In the genomic region with DNA sequence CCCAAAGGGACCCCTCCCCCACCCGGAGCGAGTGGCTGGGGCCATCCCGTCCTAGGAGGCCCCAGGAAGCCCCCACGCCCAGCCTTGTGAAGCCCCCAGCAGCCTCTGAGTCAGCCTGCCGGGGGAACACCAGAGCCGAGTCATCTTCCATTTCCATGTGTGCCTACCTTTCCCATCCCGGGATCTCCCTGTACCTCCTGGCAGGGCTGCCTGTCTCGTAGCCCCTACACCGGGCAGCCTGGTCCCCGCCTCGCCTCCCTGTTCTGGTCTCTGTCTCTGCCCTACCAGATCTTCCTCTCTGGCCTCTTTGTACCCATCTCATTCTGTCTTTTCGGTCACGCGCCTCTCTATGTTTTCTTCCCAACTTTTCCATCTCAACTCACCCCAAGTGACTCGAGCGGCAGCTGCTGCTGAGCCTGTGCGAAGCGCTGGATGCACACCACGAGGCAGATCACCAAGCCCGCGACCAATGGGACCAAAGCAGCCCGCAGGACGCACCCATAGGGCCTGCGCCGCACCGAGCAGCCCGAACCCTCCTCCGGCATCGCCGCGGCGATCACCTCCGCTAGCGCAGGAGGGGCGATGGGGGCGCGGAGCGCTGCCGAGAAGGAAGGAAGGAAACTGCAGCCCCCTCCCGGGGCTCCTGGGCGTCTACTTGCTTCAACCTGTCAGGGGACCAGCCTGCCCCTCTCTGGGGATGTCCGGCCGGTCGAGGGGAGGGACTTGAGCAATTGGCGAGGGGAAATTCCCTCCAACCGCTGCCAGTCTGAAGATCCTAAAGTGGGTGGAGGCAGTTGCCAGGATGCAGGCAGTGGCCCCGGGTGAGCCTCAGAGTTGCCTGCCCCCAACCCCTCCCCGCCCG, we compare ENCODE assay signal across 9 cellular contexts. TPM values are rescaled to one million over a fixed set of nuclear protein-coding genes. Genes with fewer than 3 reads are reported as not detected.
A peak's percentile ranks its signal among the peaks of the same experiment; 100 is the strongest.
DNase-seq lines count a peak whose midpoint lies in the region; ATAC-seq and TF ChIP-seq lines count a peak whose summit lies in the region.
"Had no signal": no experiment of that assay in that cellular context is flagged by ENCODE, and none has a peak within 500 bp of the region (broad histone marks: within the 10 kb centered on the region; RNA-seq: fewer than 3 reads in every experiment).

A gene with protein sequence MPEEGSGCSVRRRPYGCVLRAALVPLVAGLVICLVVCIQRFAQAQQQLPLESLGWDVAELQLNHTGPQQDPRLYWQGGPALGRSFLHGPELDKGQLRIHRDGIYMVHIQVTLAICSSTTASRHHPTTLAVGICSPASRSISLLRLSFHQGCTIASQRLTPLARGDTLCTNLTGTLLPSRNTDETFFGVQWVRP (minus strand): TSS at position 693 of the 862 bp plus-strand sequence. CDS start 148 bp downstream, at position 545.

- H3K36me3 ChIP-seq in cardiac muscle cell (no peaks in the 10 kb centered on the region), right atrium auricular region (no peaks in the 10 kb centered on the region), neural progenitor cell (no peaks in the 10 kb centered on the region)

- no peaks in the 10 kb centered on the region for H3K9me3 ChIP-seq in cardiac muscle cell (ENCODE audit: low read depth)
- H3K9me3 ChIP-seq in right atrium auricular region = no peaks in the 10 kb centered on the region
- H3K9me3 ChIP-seq in neural progenitor cell (ENCODE audit: low read depth) = no peaks in the 10 kb centered on the region

- DNase-seq in cardiac muscle cell (ENCODE audit: low read depth in 1 of 2, low spot score in 1 of 2) (peak in 1 of 2 donors; percentile 42), right atrium auricular region (ENCODE audit: low spot score) (no peak), T-helper 2 cell (peak; percentile 23 to 87 (median 42)), coronary artery (ENCODE audit: low spot score) (no peak), neural progenitor cell (ENCODE audit: low spot score) (peak; percentile 80), SK-N-DZ (ENCODE audit: low spot score) (no peak), Right ventricle myocardium inferior (ENCODE audit: missing footprints) (no peak)

- peaks cover 60% of the 10 kb centered on the region for H3K27me3 Mint-ChIP-seq in neural progenitor cell (ENCODE audit: insufficient read depth, low read depth)

- H3K4me3 ChIP-seq in cardiac muscle cell (peak within 1 kb of the TSS; percentile 14), right atrium auricular region (no peak within 1 kb of the TSS), coronary artery (peak within 1 kb of the TSS; percentile 40), neural progenitor cell (peak within 1 kb of the TSS; percentile 57)

- H3K27me3 ChIP-seq in cardiac muscle cell = peaks cover 77% of the 10 kb centered on the region
- peaks cover 19 to 27% of the 10 kb centered on the region in 2 donors for H3K27me3 ChIP-seq in right atrium auricular region
- peaks cover 90% of the 10 kb centered on the region for H3K27me3 ChIP-seq in neural progenitor cell

- H3K27ac Mint-ChIP-seq in neural progenitor cell = no peak within 1 kb of the TSS

- H3K9me3 Mint-ChIP-seq in neural progenitor cell = no peaks in the 10 kb centered on the region

- H3K4me1 ChIP-seq in cardiac muscle cell (ENCODE audit: low read depth) (peaks cover 6% of the 10 kb centered on the region), right atrium auricular region (peaks cover 0 to 32% of the 10 kb centered on the region in 2 donors), neural progenitor cell (peaks cover 15% of the 10 kb centered on the region)

- peak within 1 kb of the TSS; percentile 62 for H3K4me3 Mint-ChIP-seq in neural progenitor cell

- H3K4me1 Mint-ChIP-seq in neural progenitor cell = peaks cover 11% of the 10 kb centered on the region

- H3K36me3 Mint-ChIP-seq in neural progenitor cell = no peaks in the 10 kb centered on the region

- peak within 1 kb of the TSS; percentile 94 for H3K4me2 ChIP-seq in neural progenitor cell

- TF ChIP-seq CTCF in cardiac muscle cell (IDR thresholded peaks at IDR 0.05; ENCODE audit: low read depth, low read length) = no peak
- TF ChIP-seq CTCF in right atrium auricular region (IDR thresholded peaks at IDR 0.05) = no peak
- no peak for TF ChIP-seq CTCF in coronary artery (IDR thresholded peaks at IDR 0.05)
- no peak for TF ChIP-seq CTCF in neural progenitor cell (IDR thresholded peaks at IDR 0.05)

- ATAC-seq in HG03280 (IDR thresholded peaks at IDR 0.05; ENCODE audit: unreplicated experiment) (peak; percentile 53), Right ventricle myocardium inferior (no peak)

- H3K9ac ChIP-seq in neural progenitor cell = no peak within 1 kb of the TSS

- H3K27ac ChIP-seq in cardiac muscle cell (no peak within 1 kb of the TSS), right atrium auricular region (no peak within 1 kb of the TSS), coronary artery (no peak within 1 kb of the TSS), neural progenitor cell (no peak within 1 kb of the TSS)
- H3K27ac ChIP-seq: C4-2B had no signal

- intact Hi-C loops in Right ventricle myocardium inferior (cut with DNase I) = no loop called here

- no peaks in the 10 kb centered on the region for H3K79me2 ChIP-seq in neural progenitor cell (ENCODE audit: low read depth)

- peaks cover 22% of the 10 kb centered on the region for H4K20me1 ChIP-seq in neural progenitor cell (ENCODE audit: low read depth)

- H2AFZ ChIP-seq in neural progenitor cell (replicated peaks) = peak within 1 kb of the TSS; percentile 83

- peaks cover 14% of the 10 kb centered on the region for H3F3A ChIP-seq in neural progenitor cell (ENCODE audit: low read depth)

RNA-seq across cellular contexts. Expression of the gene that starts here (rescaled TPM):
- total RNA-seq in cardiac muscle cell (not detected in 2 replicates), right atrium auricular region (not detected), neural progenitor cell (ENCODE audit: low replicate concordance) (1.2 TPM in 1 of 2 replicates, not detected in the other), Right ventricle myocardium inferior (not detected)
- polyA plus RNA-seq in cardiac muscle cell = 0.91 TPM in 1 of 2 replicates, not detected in the other
- polyA plus RNA-seq in SK-N-DZ (2014; cell fraction: cytosol; rRNA removed) = not detected in 2 replicates
- not detected in 2 replicates for polyA plus RNA-seq in SK-N-DZ (2014; cell fraction: nucleus; rRNA removed)

Comparison
In these comparisons a context has a peak if more than half of its experiments do, and no peak if none do; other contexts are left out.
1. H3K4me3 ChIP-seq: peak in cardiac muscle cell (single experiment), coronary artery (single experiment) and neural progenitor cell (single experiment); none in right atrium auricular region (0 of 2).
2. DNase-seq: peak in T-helper 2 cell (5 of 5) and neural progenitor cell (single experiment); none in right atrium auricular region (single experiment), coronary artery (single experiment), SK-N-DZ (single experiment) and Right ventricle myocardium inferior (single experiment).